In the genomic region with DNA sequence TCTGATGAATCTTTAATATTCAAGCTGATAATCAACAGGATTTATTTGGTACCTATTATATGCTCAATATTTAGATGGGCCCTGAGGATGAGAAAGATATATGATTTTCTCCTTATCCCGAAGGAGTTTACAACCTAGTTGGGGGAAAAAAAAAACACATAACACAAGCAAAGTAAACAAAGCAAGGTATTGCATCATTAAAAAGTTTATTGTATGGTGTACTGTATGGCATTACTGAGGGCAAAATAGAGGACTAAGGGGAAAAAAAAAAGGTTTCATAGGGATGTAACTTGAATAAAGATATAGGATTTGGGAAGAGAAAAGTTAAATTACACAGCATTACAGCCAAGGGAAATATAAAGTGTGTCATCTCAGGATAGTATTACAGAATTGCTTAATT, we compare ENCODE assay signal across 29 cellular contexts.
"Had no signal": no experiment of that assay in that cellular context is flagged by ENCODE, and none has a peak within 500 bp of the region (broad histone marks: within the 10 kb centered on the region; RNA-seq: fewer than 3 reads in every experiment).

No MANE protein-coding gene starts in this region.

- H3K27ac Mint-ChIP-seq: stimulated activated effector memory CD8-positive, alpha-beta T cell treated with anti-CD3 and anti-CD28 coated beads, Interleukin-12 subunit alpha, Interleukin-12 subunit beta, amount 100 ng/mL, for 72 hours; stimulated activated memory B cell treated with anti-CD40 and anti-IgM and Interleukin-4, amounts not matched to agents 10 μg/mL and 1 μg/mL and 100 μg/mL, for 72 hours; stimulated activated naive B cell treated with anti-CD40 and anti-IgM and Interleukin-4, amounts not matched to agents 10 μg/mL and 1 μg/mL and 100 μg/mL, for 72 hours; stimulated activated naive CD8-positive, alpha-beta T cell treated with anti-CD3 and anti-CD28 coated beads, Interleukin-15, Interleukin-2, amounts not matched to agents 100 ng/mL and 50 ng/mL, for 24 hours; type B pancreatic cell had no signal

- H3K4me1 ChIP-seq: stomach, suprapubic skin, testis, thyroid gland, tibial artery, tibial nerve, transverse colon, upper lobe of left lung, upper lobe of right lung, uterus, vagina had no signal

- ATAC-seq: stimulated activated effector memory CD8-positive, alpha-beta T cell treated with anti-CD3 and anti-CD28 coated beads, Interleukin-12 subunit alpha, Interleukin-12 subunit beta, amount 100 ng/mL, for 72 hours; stimulated activated memory B cell treated with anti-CD40 and anti-IgM and Interleukin-4, amounts not matched to agents 10 μg/mL and 1 μg/mL and 100 μg/mL, for 72 hours; stimulated activated naive B cell treated with anti-CD40 and anti-IgM and Interleukin-4, amounts not matched to agents 10 μg/mL and 1 μg/mL and 100 μg/mL, for 72 hours; stimulated activated naive CD8-positive, alpha-beta T cell treated with anti-CD3 and anti-CD28 coated beads, Interleukin-15, amount 100 ng/mL, for 72 hours; stimulated activated naive CD8-positive, alpha-beta T cell treated with anti-CD3 and anti-CD28 coated beads, Interleukin-15, Interleukin-2, amounts not matched to agents 100 U/mL and 50 U/mL, for 24 hours; upper lobe of right lung had no signal

- H3K27ac ChIP-seq: stomach, suprapubic skin, testis, thoracic aorta, thyroid gland, tibial artery, tibial nerve, transverse colon, upper lobe of left lung, upper lobe of right lung, uterus, vagina had no signal

- H3K4me1 Mint-ChIP-seq: stimulated activated effector memory CD8-positive, alpha-beta T cell treated with anti-CD3 and anti-CD28 coated beads, Interleukin-12 subunit alpha, Interleukin-12 subunit beta, amount 100 ng/mL, for 72 hours; stimulated activated memory B cell treated with anti-CD40 and anti-IgM and Interleukin-4, amounts not matched to agents 10 μg/mL and 1 μg/mL and 100 μg/mL, for 72 hours; stimulated activated naive B cell treated with anti-CD40 and anti-IgM and Interleukin-4, amounts not matched to agents 10 μg/mL and 1 μg/mL and 100 μg/mL, for 72 hours; stimulated activated naive CD8-positive, alpha-beta T cell treated with anti-CD3 and anti-CD28 coated beads, Interleukin-15, amount 100 ng/mL, for 72 hours had no signal

- H3K36me3 Mint-ChIP-seq: stimulated activated effector memory CD8-positive, alpha-beta T cell treated with anti-CD3 and anti-CD28 coated beads, Interleukin-12 subunit alpha, Interleukin-12 subunit beta, amount 100 ng/mL, for 72 hours; stimulated activated memory B cell treated with anti-CD40 and anti-IgM and Interleukin-4, amounts not matched to agents 10 μg/mL and 1 μg/mL and 100 μg/mL, for 72 hours; stimulated activated naive B cell treated with anti-CD40 and anti-IgM and Interleukin-4, amounts not matched to agents 10 μg/mL and 1 μg/mL and 100 μg/mL, for 72 hours; type B pancreatic cell had no signal

- H3K27me3 Mint-ChIP-seq: stimulated activated memory B cell treated with anti-CD40 and anti-IgM and Interleukin-4, amounts not matched to agents 10 μg/mL and 1 μg/mL and 100 μg/mL, for 72 hours; stimulated activated naive B cell treated with anti-CD40 and anti-IgM and Interleukin-4, amounts not matched to agents 10 μg/mL and 1 μg/mL and 100 μg/mL, for 72 hours; stimulated activated naive CD8-positive, alpha-beta T cell treated with anti-CD3 and anti-CD28 coated beads, Interleukin-15, amount 100 ng/mL, for 72 hours; stimulated activated naive CD8-positive, alpha-beta T cell treated with anti-CD3 and anti-CD28 coated beads, Interleukin-15, Interleukin-2, amounts not matched to agents 100 ng/mL and 50 ng/mL, for 24 hours; type B pancreatic cell had no signal

- H3K9me3 ChIP-seq: stomach, suprapubic skin, testis, thoracic aorta, thyroid gland, tibial artery, tibial nerve, transverse colon, upper lobe of left lung, upper lobe of right lung, uterus, vagina had no signal

- H3K9me3 Mint-ChIP-seq: stimulated activated memory B cell treated with anti-CD40 and anti-IgM and Interleukin-4, amounts not matched to agents 10 μg/mL and 1 μg/mL and 100 μg/mL, for 72 hours; stimulated activated naive B cell treated with anti-CD40 and anti-IgM and Interleukin-4, amounts not matched to agents 10 μg/mL and 1 μg/mL and 100 μg/mL, for 72 hours; stimulated activated naive CD8-positive, alpha-beta T cell treated with anti-CD3 and anti-CD28 coated beads, Interleukin-15, amount 100 ng/mL, for 72 hours; type B pancreatic cell had no signal

- H3K36me3 ChIP-seq: stomach, suprapubic skin, thoracic aorta, thyroid gland, tibial artery, tibial nerve, transverse colon, upper lobe of left lung, upper lobe of right lung, uterus, vagina had no signal

- DNase-seq: stimulated activated CD4-positive, alpha-beta T cell treated with anti-CD3 and anti-CD28 coated beads, Interleukin-2, amount 100 ng/mL, for 48 hours; stimulated activated CD4-positive, alpha-beta T cell treated with anti-CD3 and anti-CD28 coated beads, Interleukin-4, amount 100 ng/mL, for 1 hour; stimulated activated CD4-positive, alpha-beta T cell treated with anti-CD3 and anti-CD28 coated beads, Interleukin-4, amount 100 ng/mL, for 24 hours; stimulated activated CD4-positive, alpha-beta T cell treated with anti-CD3 and anti-CD28 coated beads, Interleukin-4, amount 100 ng/mL, for 4 hours; stimulated activated CD8-positive, alpha-beta memory T cell treated with anti-CD3 and anti-CD28 coated beads, Interleukin-4, amount 100 ng/mL, for 48 hours; stimulated activated naive B cell treated with anti-CD40 and anti-IgM and Interleukin-4, amounts not matched to agents 10 μg/mL and 1 μg/mL and 100 μg/mL, for 72 hours; stimulated activated naive CD4-positive, alpha-beta T cell; stimulated activated naive CD4-positive, alpha-beta T cell treated with Interleukin-2 at 50 U/mL for 16 hours; stimulated activated naive CD8-positive, alpha-beta T cell treated with anti-CD3 and anti-CD28 coated beads, Interleukin-15, amount 100 ng/mL, for 72 hours; stimulated activated naive CD8-positive, alpha-beta T cell treated with anti-CD3 and anti-CD28 coated beads, Interleukin-15, Interleukin-2, amounts not matched to agents 100 U/mL and 50 U/mL, for 24 hours; stomach; substantia nigra; testis; thyroid gland; tibial artery; transverse colon; trophoblast cell; upper lobe of left lung; upper lobe of right lung; uterus had no signal

- FAIRE-seq: urothelium cell line had no signal

- H3K27me3 ChIP-seq: stomach, suprapubic skin, testis, thyroid gland, tibial artery, tibial nerve, transverse colon, upper lobe of left lung, upper lobe of right lung, uterus, vagina had no signal

- H3K4me3 Mint-ChIP-seq: stimulated activated effector memory CD8-positive, alpha-beta T cell treated with anti-CD3 and anti-CD28 coated beads, Interleukin-12 subunit alpha, Interleukin-12 subunit beta, amount 100 ng/mL, for 72 hours; stimulated activated memory B cell treated with anti-CD40 and anti-IgM and Interleukin-4, amounts not matched to agents 10 μg/mL and 1 μg/mL and 100 μg/mL, for 72 hours; stimulated activated naive B cell treated with anti-CD40 and anti-IgM and Interleukin-4, amounts not matched to agents 10 μg/mL and 1 μg/mL and 100 μg/mL, for 72 hours; stimulated activated naive CD8-positive, alpha-beta T cell treated with anti-CD3 and anti-CD28 coated beads, Interleukin-15, amount 100 ng/mL, for 72 hours; stimulated activated naive CD8-positive, alpha-beta T cell treated with anti-CD3 and anti-CD28 coated beads, Interleukin-15, Interleukin-2, amounts not matched to agents 100 ng/mL and 50 ng/mL, for 24 hours; type B pancreatic cell had no signal

- H3K4me3 ChIP-seq: stomach, suprapubic skin, testis, thoracic aorta, thyroid gland, tibial artery, tibial nerve, transverse colon, upper lobe of left lung, upper lobe of right lung, uterus, vagina had no signal
